ENCODE assay signal across 1 cellular context in the genomic region with DNA sequence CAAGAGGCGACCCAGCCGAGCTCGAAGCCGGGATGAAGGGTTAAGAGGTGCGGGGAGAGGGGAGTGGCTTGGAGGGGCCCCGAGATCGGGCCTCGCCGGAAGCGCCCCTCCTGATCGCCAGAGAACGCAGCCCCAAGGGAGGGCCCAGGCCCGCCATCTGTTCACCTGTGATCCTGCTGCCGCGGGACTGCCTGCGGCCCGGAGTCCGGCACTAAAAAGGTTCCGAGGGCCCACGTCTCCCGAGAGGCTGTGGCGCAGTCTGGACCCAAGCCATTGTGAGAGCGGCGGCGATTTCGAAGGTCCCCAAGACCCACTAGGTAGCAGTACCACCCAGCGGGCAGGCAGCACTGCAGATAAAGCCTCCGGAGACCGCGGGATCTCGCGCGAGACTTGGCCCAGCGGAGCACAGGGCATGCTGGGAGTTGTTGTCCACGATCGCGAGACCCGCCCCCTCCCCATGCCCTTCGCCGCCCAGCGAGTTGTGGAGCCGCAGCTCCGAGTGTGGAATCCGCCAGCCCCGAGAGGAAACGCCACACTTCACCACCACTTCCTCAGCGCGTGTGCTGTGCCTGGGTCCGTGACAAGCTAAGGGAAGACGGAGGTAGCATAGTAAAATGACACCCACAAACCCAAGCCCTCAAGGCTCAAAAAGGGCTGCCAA.
TF ChIP-seq lines count a peak whose summit lies in the region.

A gene with protein sequence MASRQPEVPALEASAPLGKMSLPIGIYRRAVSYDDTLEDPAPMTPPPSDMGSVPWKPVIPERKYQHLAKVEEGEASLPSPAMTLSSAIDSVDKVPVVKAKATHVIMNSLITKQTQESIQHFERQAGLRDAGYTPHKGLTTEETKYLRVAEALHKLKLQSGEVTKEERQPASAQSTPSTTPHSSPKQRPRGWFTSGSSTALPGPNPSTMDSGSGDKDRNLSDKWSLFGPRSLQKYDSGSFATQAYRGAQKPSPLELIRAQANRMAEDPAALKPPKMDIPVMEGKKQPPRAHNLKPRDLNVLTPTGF (minus strand): TSS at position 328 of the 661 bp plus-strand sequence. CDS start 2,256 bp downstream, outside the sequence.

TF ChIP-seq in GM23338, 12 proteins besides CTCF, POLR2A, EP300 and RAD21 (continued from another document):
- TF ChIP-seq, protein P1, sequence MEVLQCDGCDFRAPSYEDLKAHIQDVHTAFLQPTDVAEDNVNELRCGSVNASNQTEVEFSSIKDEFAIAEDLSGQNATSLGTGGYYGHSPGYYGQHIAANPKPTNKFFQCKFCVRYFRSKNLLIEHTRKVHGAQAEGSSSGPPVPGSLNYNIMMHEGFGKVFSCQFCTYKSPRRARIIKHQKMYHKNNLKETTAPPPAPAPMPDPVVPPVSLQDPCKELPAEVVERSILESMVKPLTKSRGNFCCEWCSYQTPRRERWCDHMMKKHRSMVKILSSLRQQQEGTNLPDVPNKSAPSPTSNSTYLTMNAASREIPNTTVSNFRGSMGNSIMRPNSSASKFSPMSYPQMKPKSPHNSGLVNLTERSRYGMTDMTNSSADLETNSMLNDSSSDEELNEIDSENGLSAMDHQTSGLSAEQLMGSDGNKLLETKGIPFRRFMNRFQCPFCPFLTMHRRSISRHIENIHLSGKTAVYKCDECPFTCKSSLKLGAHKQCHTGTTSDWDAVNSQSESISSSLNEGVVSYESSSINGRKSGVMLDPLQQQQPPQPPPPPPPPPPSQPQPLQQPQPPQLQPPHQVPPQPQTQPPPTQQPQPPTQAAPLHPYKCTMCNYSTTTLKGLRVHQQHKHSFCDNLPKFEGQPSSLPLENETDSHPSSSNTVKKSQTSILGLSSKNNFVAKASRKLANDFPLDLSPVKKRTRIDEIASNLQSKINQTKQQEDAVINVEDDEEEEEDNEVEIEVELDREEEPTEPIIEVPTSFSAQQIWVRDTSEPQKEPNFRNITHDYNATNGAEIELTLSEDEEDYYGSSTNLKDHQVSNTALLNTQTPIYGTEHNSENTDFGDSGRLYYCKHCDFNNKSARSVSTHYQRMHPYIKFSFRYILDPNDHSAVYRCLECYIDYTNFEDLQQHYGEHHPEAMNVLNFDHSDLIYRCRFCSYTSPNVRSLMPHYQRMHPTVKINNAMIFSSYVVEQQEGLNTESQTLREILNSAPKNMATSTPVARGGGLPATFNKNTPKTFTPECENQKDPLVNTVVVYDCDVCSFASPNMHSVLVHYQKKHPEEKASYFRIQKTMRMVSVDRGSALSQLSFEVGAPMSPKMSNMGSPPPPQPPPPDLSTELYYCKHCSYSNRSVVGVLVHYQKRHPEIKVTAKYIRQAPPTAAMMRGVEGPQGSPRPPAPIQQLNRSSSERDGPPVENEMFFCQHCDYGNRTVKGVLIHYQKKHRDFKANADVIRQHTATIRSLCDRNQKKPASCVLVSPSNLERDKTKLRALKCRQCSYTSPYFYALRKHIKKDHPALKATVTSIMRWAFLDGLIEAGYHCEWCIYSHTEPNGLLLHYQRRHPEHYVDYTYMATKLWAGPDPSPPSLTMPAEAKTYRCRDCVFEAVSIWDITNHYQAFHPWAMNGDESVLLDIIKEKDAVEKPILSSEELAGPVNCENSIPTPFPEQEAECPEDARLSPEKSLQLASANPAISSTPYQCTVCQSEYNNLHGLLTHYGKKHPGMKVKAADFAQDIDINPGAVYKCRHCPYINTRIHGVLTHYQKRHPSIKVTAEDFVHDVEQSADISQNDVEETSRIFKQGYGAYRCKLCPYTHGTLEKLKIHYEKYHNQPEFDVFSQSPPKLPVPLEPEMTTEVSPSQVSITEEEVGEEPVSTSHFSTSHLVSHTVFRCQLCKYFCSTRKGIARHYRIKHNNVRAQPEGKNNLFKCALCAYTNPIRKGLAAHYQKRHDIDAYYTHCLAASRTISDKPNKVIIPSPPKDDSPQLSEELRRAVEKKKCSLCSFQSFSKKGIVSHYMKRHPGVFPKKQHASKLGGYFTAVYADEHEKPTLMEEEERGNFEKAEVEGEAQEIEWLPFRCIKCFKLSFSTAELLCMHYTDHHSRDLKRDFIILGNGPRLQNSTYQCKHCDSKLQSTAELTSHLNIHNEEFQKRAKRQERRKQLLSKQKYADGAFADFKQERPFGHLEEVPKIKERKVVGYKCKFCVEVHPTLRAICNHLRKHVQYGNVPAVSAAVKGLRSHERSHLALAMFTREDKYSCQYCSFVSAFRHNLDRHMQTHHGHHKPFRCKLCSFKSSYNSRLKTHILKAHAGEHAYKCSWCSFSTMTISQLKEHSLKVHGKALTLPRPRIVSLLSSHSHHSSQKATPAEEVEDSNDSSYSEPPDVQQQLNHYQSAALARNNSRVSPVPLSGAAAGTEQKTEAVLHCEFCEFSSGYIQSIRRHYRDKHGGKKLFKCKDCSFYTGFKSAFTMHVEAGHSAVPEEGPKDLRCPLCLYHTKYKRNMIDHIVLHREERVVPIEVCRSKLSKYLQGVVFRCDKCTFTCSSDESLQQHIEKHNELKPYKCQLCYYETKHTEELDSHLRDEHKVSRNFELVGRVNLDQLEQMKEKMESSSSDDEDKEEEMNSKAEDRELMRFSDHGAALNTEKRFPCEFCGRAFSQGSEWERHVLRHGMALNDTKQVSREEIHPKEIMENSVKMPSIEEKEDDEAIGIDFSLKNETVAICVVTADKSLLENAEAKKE (CRISPR knock-in tag; IDR thresholded peaks at IDR 0.05) = no peak
- TF ChIP-seq EZH2 (IDR thresholded peaks at IDR 0.05; ENCODE audit: low read depth, unreplicated experiment) = no peak
- TF ChIP-seq, protein P2, sequence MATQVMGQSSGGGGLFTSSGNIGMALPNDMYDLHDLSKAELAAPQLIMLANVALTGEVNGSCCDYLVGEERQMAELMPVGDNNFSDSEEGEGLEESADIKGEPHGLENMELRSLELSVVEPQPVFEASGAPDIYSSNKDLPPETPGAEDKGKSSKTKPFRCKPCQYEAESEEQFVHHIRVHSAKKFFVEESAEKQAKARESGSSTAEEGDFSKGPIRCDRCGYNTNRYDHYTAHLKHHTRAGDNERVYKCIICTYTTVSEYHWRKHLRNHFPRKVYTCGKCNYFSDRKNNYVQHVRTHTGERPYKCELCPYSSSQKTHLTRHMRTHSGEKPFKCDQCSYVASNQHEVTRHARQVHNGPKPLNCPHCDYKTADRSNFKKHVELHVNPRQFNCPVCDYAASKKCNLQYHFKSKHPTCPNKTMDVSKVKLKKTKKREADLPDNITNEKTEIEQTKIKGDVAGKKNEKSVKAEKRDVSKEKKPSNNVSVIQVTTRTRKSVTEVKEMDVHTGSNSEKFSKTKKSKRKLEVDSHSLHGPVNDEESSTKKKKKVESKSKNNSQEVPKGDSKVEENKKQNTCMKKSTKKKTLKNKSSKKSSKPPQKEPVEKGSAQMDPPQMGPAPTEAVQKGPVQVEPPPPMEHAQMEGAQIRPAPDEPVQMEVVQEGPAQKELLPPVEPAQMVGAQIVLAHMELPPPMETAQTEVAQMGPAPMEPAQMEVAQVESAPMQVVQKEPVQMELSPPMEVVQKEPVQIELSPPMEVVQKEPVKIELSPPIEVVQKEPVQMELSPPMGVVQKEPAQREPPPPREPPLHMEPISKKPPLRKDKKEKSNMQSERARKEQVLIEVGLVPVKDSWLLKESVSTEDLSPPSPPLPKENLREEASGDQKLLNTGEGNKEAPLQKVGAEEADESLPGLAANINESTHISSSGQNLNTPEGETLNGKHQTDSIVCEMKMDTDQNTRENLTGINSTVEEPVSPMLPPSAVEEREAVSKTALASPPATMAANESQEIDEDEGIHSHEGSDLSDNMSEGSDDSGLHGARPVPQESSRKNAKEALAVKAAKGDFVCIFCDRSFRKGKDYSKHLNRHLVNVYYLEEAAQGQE (IDR thresholded peaks at IDR 0.05; ENCODE audit: unreplicated experiment) = no peak
- no peak for TF ChIP-seq STAT1 (IDR thresholded peaks at IDR 0.05; ENCODE audit: unreplicated experiment)
- TF ChIP-seq ZNF331 (CRISPR knock-in tag; IDR thresholded peaks at IDR 0.05; ENCODE audit: low read depth) = no peak
- TF ChIP-seq JUNB (IDR thresholded peaks at IDR 0.05; ENCODE audit: unreplicated experiment) = no peak
- no peak for TF ChIP-seq NANOG (IDR thresholded peaks at IDR 0.05; ENCODE audit: borderline replicate concordance)
- TF ChIP-seq CREB1 (CRISPR knock-in tag; IDR thresholded peaks at IDR 0.05; ENCODE audit: low read depth) = 0 out of 2 replicates have a peak, but pooled peaks have one; percentile 18
- TF ChIP-seq, protein P3, sequence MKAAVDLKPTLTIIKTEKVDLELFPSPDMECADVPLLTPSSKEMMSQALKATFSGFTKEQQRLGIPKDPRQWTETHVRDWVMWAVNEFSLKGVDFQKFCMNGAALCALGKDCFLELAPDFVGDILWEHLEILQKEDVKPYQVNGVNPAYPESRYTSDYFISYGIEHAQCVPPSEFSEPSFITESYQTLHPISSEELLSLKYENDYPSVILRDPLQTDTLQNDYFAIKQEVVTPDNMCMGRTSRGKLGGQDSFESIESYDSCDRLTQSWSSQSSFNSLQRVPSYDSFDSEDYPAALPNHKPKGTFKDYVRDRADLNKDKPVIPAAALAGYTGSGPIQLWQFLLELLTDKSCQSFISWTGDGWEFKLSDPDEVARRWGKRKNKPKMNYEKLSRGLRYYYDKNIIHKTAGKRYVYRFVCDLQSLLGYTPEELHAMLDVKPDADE (IDR thresholded peaks at IDR 0.05) = peak; percentile 72
- TF ChIP-seq POLR2AphosphoS5 (IDR thresholded peaks at IDR 0.05; ENCODE audit: low read depth) = peak; percentile 99
- no peak for TF ChIP-seq EZH2phosphoT487 (IDR thresholded peaks at IDR 0.05; ENCODE audit: unreplicated experiment)
